23 cellular contexts compared by ENCODE assay signal in the genomic region with DNA sequence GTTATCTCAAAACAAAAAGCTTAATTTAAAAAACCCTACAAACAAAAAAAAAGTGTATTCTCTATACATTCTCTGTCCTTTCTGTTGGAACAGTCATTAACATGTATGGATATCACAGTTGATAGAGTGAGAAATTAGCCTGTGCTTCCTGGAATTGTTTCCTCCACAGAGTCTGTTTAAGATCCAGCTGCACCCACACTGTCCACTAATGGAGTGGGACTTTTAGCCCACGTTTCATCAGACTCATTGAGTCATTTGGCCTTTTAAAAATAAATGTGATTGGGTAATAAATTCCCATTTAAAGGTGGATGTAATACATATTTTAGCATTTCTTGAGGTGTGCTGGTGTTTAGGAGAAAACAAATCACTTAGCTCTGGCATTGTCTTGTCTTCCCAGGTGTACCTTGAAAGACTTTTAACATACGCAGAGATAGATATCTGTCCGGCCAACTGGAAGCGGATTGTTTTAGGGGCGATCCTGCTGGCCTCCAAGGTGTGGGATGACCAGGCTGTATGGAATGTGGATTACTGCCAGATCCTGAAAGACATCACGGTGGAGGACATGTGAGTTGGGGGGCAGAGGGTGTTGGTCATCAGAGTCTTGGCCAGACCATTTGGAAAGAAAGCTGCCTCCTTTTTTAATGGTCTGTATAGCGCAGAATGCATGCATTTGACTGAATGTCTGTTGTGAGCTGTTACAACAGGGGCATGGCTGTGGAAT. TPM values are rescaled to one million over a fixed set of nuclear protein-coding genes. Genes with fewer than 3 reads are reported as not detected.
DNase-seq lines count a peak whose midpoint lies in the region; ATAC-seq, FAIRE-seq and TF ChIP-seq lines count a peak whose summit lies in the region.
"Had no signal": no experiment of that assay in that cellular context is flagged by ENCODE, and none has a peak within 500 bp of the region (broad histone marks: within the 10 kb centered on the region; RNA-seq: fewer than 3 reads in every experiment).

No MANE protein-coding gene starts in this region.

- TF ChIP-seq RAD21 in A549 (conservative IDR thresholded peaks at IDR 0.05 in 1 of 2, IDR thresholded peaks at IDR 0.05 in 1 of 2) = no peak

- no peak overlapping the region for H3K56ac ChIP-seq in mesendoderm (ENCODE audit: low read length)

- no peak overlapping the region for H4K5ac ChIP-seq in mesendoderm (ENCODE audit: low read length)

- H2BK5ac ChIP-seq in mesendoderm (ENCODE audit: low read length) = no peak overlapping the region

- TF ChIP-seq CTCF in A549 (IDR thresholded peaks at IDR 0.05) = no peak

- no peak overlapping the region for H3K4me3 ChIP-seq in A549
- H3K4me3 ChIP-seq in mesendoderm (ENCODE audit: low read length) = no peak overlapping the region
- H3K4me3 ChIP-seq: BLaER1, gastroesophageal sphincter, sigmoid colon had no signal

- no peak for DNase-seq in A549 (ENCODE audit: low read depth in 1 of 2, low spot score in 1 of 2)
- DNase-seq in HTR-8/SVneo (ENCODE audit: insufficient read length, low spot score) = no peak
- peak; percentile 54 for DNase-seq in astrocyte of the hippocampus (ENCODE audit: low read depth, low spot score)
- DNase-seq in mesendoderm = peak; percentile 33
- no peak for DNase-seq in SHP77 (lab: John Stamatoyannopoulos, UW)
- DNase-seq in stimulated activated naive CD8-positive, alpha-beta T cell treated with anti-CD3 and anti-CD28 coated beads, Interleukin-15, Interleukin-2, amounts not matched to agents 100 U/mL and 50 U/mL, for 24 hours = no peak
- DNase-seq in NK-92 treated with Interleukin-12 subunit alpha and Interleukin-12 subunit beta, amount 100 ng/mL, for 24 hours (lab: John Stamatoyannopoulos, UW) = no peak
- DNase-seq in GM03348 (ENCODE audit: low spot score) = no peak
- DNase-seq: activated CD4-positive, alpha-beta T cell treated with anti-CD3 and anti-CD28 coated beads, Interleukin-2, amount 50 U/mL, for 1 hour; activated naive CD4-positive, alpha-beta T cell treated with anti-CD3 and anti-CD28 coated beads for 36 hours; activated T-cell treated with anti-CD3 and anti-CD28 coated beads, Interleukin-2, amount 50 U/mL, for 48 hours; DMS153; H9; hippocampal formation; NCI-H1436 treated with DMSO at 0.1 percent for 48 hours; OCI-M1; sigmoid colon; stimulated activated CD4-positive, alpha-beta T cell treated with anti-CD3 and anti-CD28 coated beads, Interleukin-15, amount 100 ng/mL, for 24 hours had no signal

- H3K27ac ChIP-seq in A549 (no peak overlapping the region), mesendoderm (ENCODE audit: low read depth, low read length) (no peak overlapping the region)
- H3K27ac ChIP-seq: BLaER1, gastroesophageal sphincter, sigmoid colon had no signal

- CTCF ChIA-PET in A549 (lab: Yijun Ruan, JAX) = interaction anchor here (1.0 to 3.7 kb wide), 2 partner anchors 9 to 14 kb away, joined by 3 to 24 read pairs; no protein-coding TSS in a partner anchor

- H4K8ac ChIP-seq in mesendoderm (ENCODE audit: low read depth, low read length) = no peak overlapping the region

- POLR2A ChIA-PET in A549 (lab: Yijun Ruan, JAX) = no interaction called here

- FAIRE-seq in A549 (lab: Jason Lieb, UNC) (no peak), HTR-8/SVneo (lab: Jason Lieb, UNC) (peak; percentile 57)
- FAIRE-seq: GM19239 had no signal

- no peaks in the 10 kb centered on the region for H3K27me3 ChIP-seq in mesendoderm (ENCODE audit: insufficient read depth, low read length, poor library complexity)
- H3K27me3 ChIP-seq: BLaER1, gastroesophageal sphincter, sigmoid colon had no signal

- no peaks in the 10 kb centered on the region for H3K36me3 ChIP-seq in mesendoderm (ENCODE audit: control insufficient read depth, insufficient read depth, low read length)

- WGBS in A549 (ENCODE audit: missing lambda C conversion rate) = 78% methylated on average over 7 of the region's 7 CpGs
- no CpG with 5 or more reads among the region's 7 CpGs for WGBS in mesendoderm (ENCODE audit: extremely low coverage, insufficient coverage, low lambda C conversion rate)

- H3K9ac ChIP-seq in mesendoderm (ENCODE audit: low read length) = no peak overlapping the region
- H3K9ac ChIP-seq: BLaER1 had no signal

- no peak overlapping the region for H3K23ac ChIP-seq in mesendoderm (ENCODE audit: low read length)

- no peaks in the 10 kb centered on the region for H3K79me1 ChIP-seq in mesendoderm (ENCODE audit: low read length)

- no peaks in the 10 kb centered on the region for H3K9me3 ChIP-seq in A549
- H3K9me3 ChIP-seq: BLaER1, gastroesophageal sphincter, sigmoid colon had no signal

- no peak overlapping the region for H2BK120ac ChIP-seq in mesendoderm (ENCODE audit: low read depth, low read length)

- no peak for TF ChIP-seq EP300 in A549 (IDR thresholded peaks at IDR 0.05)

- H3K4me1 ChIP-seq in A549 (peaks cover 22% of the 10 kb centered on the region; the same call in 2 of the 3 replicates), mesendoderm (ENCODE audit: control insufficient read depth, low read depth, low read length) (no peaks in the 10 kb centered on the region)
- H3K4me1 ChIP-seq: BLaER1, gastroesophageal sphincter, sigmoid colon had no signal

- TF ChIP-seq POLR2A in A549 (IDR thresholded peaks at IDR 0.05; ENCODE audit: low read length) = no peak

- H3K4me2 ChIP-seq in A549 = 0 out of 3 replicates have a peak overlapping the region, but pooled peaks have one; percentile 1
- H3K4me2 ChIP-seq in mesendoderm (ENCODE audit: low read length) = no peak overlapping the region
- H3K4me2 ChIP-seq: BLaER1 had no signal

- H2BK15ac ChIP-seq in mesendoderm (replicated peaks; ENCODE audit: low read depth) = no peak overlapping the region

- ATAC-seq in A549 = no peak; a peak in 2 of 6 replicates
- no peak for ATAC-seq in stimulated activated naive CD8-positive, alpha-beta T cell treated with anti-CD3 and anti-CD28 coated beads, Interleukin-15, Interleukin-2, amounts not matched to agents 100 U/mL and 50 U/mL, for 24 hours
- ATAC-seq: gastroesophageal sphincter, left lobe of liver had no signal

- no peak overlapping the region for H2AK5ac ChIP-seq in mesendoderm (ENCODE audit: low read length)

- H3K4ac ChIP-seq in mesendoderm (ENCODE audit: low read depth, low read length) = no peak overlapping the region

- no peaks in the 10 kb centered on the region for H3K79me2 ChIP-seq in mesendoderm (ENCODE audit: control insufficient read depth, insufficient read depth, low read length)

- no peak overlapping the region for H3K18ac ChIP-seq in mesendoderm (ENCODE audit: low read length)

TF ChIP-seq in A549, 52 proteins besides CTCF, POLR2A, EP300 and RAD21 (continues in another document):
- TF ChIP-seq TFCP2L1 (CRISPR knock-in tag; IDR thresholded peaks at IDR 0.05) = no peak
- TF ChIP-seq PHF8 (IDR thresholded peaks at IDR 0.05; ENCODE audit: borderline replicate concordance, low read depth) = no peak
- no peak for TF ChIP-seq PBX3 (IDR thresholded peaks at IDR 0.05)
- no peak for TF ChIP-seq CHD4 (IDR thresholded peaks at IDR 0.05; ENCODE audit: borderline replicate concordance)
- TF ChIP-seq HDAC2 (IDR thresholded peaks at IDR 0.05) = no peak
- no peak for TF ChIP-seq KDM1A (IDR thresholded peaks at IDR 0.05; ENCODE audit: low read depth)
- TF ChIP-seq HOXB13 (CRISPR knock-in tag; IDR thresholded peaks at IDR 0.05; ENCODE audit: low read depth) = no peak
- TF ChIP-seq FOXS1 (CRISPR knock-in tag; IDR thresholded peaks at IDR 0.05) = no peak
- no peak for TF ChIP-seq HOXA7 (CRISPR knock-in tag; IDR thresholded peaks at IDR 0.05)
- TF ChIP-seq JUN (IDR thresholded peaks at IDR 0.05) = no peak
- TF ChIP-seq, protein P1, sequence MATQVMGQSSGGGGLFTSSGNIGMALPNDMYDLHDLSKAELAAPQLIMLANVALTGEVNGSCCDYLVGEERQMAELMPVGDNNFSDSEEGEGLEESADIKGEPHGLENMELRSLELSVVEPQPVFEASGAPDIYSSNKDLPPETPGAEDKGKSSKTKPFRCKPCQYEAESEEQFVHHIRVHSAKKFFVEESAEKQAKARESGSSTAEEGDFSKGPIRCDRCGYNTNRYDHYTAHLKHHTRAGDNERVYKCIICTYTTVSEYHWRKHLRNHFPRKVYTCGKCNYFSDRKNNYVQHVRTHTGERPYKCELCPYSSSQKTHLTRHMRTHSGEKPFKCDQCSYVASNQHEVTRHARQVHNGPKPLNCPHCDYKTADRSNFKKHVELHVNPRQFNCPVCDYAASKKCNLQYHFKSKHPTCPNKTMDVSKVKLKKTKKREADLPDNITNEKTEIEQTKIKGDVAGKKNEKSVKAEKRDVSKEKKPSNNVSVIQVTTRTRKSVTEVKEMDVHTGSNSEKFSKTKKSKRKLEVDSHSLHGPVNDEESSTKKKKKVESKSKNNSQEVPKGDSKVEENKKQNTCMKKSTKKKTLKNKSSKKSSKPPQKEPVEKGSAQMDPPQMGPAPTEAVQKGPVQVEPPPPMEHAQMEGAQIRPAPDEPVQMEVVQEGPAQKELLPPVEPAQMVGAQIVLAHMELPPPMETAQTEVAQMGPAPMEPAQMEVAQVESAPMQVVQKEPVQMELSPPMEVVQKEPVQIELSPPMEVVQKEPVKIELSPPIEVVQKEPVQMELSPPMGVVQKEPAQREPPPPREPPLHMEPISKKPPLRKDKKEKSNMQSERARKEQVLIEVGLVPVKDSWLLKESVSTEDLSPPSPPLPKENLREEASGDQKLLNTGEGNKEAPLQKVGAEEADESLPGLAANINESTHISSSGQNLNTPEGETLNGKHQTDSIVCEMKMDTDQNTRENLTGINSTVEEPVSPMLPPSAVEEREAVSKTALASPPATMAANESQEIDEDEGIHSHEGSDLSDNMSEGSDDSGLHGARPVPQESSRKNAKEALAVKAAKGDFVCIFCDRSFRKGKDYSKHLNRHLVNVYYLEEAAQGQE (IDR thresholded peaks at IDR 0.05) = no peak

RNA-seq across cellular contexts. Expression of gene GJD4, which starts 52.4 kb away (rescaled TPM):
- polyA plus RNA-seq in A549 (2011; rRNA removed) (not detected in 2 replicates), A549 (2017; fragmentation: RNase III; extraction: RNeasy Plus Mini Kit Qiagen cat#74134 plus additional on column Dnase treatment) (0.05 TPM in 1 of 3 replicates, not detected in the others)
- polyA plus RNA-seq in A549 (2012; cell fraction: cytosol; rRNA removed) = 0.03 TPM in 1 of 2 replicates, not detected in the other
- polyA plus RNA-seq in A549 (2012; cell fraction: nucleus; rRNA removed) = 0.07 TPM in 2 replicates
- not detected in 2 replicates for polyA minus RNA-seq in A549 (2011; rRNA and poly(A)+ RNA removed)
- polyA plus RNA-seq in mesendoderm (2013, experiment 1 of 2) = 0.03 TPM
- 0.03 TPM for polyA plus RNA-seq in mesendoderm (2013, experiment 2 of 2)
- polyA plus RNA-seq: fibroblast of lung, sigmoid colon had no signal

Comparison
In these comparisons a context has a peak if more than half of its experiments do, and no peak if none do; other contexts are left out.
1. DNase-seq: peak in astrocyte of the hippocampus (single experiment) and mesendoderm (single experiment); none in A549 (0 of 2), HTR-8/SVneo (single experiment), SHP77 (0 of 2), stimulated activated naive CD8-positive, alpha-beta T cell treated with anti-CD3 and anti-CD28 coated beads, Interleukin-15, Interleukin-2, amounts not matched to agents 100 U/mL and 50 U/mL, for 24 hours (single experiment), NK-92 treated with Interleukin-12 subunit alpha and Interleukin-12 subunit beta, amount 100 ng/mL, for 24 hours (single experiment) and GM03348 (single experiment).